17 cellular contexts compared by ENCODE assay signal in genomic region chr2:135124924-135125886, GRCh38.
DNase-seq lines count a peak whose midpoint lies in the region; ATAC-seq, FAIRE-seq and TF ChIP-seq lines count a peak whose summit lies in the region.
"Had no signal": no experiment of that assay in that cellular context is flagged by ENCODE, and none has a peak within 500 bp of the region (broad histone marks: within the 10 kb centered on the region; RNA-seq: fewer than 3 reads in every experiment).

No MANE protein-coding gene starts in this region.

- no peak for TF ChIP-seq CTCF in fibroblast of mammary gland (conservative IDR thresholded peaks at IDR 0.05; ENCODE audit: control insufficient read depth, insufficient read depth, low read depth, low read length)
- TF ChIP-seq CTCF in lower lobe of right lung (IDR thresholded peaks at IDR 0.05) = no peak

- no peaks in the 10 kb centered on the region for H3K9me3 ChIP-seq in lower lobe of right lung

- H3K4me1 ChIP-seq in lower lobe of right lung = no peaks in the 10 kb centered on the region

- no peak overlapping the region for H3K4me3 ChIP-seq in fibroblast of mammary gland (ENCODE audit: control insufficient read depth, low read depth, low read length)
- H3K4me3 ChIP-seq in lower lobe of right lung = no peak overlapping the region

- H3K9me3 Mint-ChIP-seq in activated naive CD4-positive, alpha-beta T cell treated with anti-CD3 and anti-CD28 coated beads, Interleukin-2, amount 50 U/mL, for 24 hours = no peaks in the 10 kb centered on the region
- H3K9me3 Mint-ChIP-seq in stimulated activated naive CD8-positive, alpha-beta T cell treated with anti-CD3 and anti-CD28 coated beads, Interleukin-15, Interleukin-2, amounts not matched to agents 100 ng/mL and 50 ng/mL, for 24 hours = no peaks in the 10 kb centered on the region
- H3K9me3 Mint-ChIP-seq: activated CD4-positive, alpha-beta T cell treated with anti-CD3 and anti-CD28 coated beads, Interleukin-2, amount 10 ng/mL, durations not matched to agents 7 days and 5 days had no signal

- H3K4me1 Mint-ChIP-seq in activated naive CD4-positive, alpha-beta T cell treated with anti-CD3 and anti-CD28 coated beads, Interleukin-2, amount 50 U/mL, for 24 hours = peaks cover 6% of the 10 kb centered on the region
- peaks cover 3% of the 10 kb centered on the region for H3K4me1 Mint-ChIP-seq in stimulated activated naive CD8-positive, alpha-beta T cell treated with anti-CD3 and anti-CD28 coated beads, Interleukin-15, Interleukin-2, amounts not matched to agents 100 ng/mL and 50 ng/mL, for 24 hours (ENCODE audit: low read depth)
- H3K4me1 Mint-ChIP-seq: activated CD4-positive, alpha-beta T cell treated with anti-CD3 and anti-CD28 coated beads, Interleukin-2, amount 10 ng/mL, durations not matched to agents 7 days and 5 days had no signal

- no peak for FAIRE-seq in RCC 7860 (lab: Jason Lieb, UNC)

- intact Hi-C loops in lower lobe of right lung (cut with DNase I) = no loop called here

- H3K36me3 ChIP-seq in lower lobe of right lung = peaks cover 82% of the 10 kb centered on the region

- no peaks in the 10 kb centered on the region for H3K27me3 ChIP-seq in lower lobe of right lung (ENCODE audit: low read depth)

- H3K27ac ChIP-seq in lower lobe of right lung = no peak overlapping the region

- DNase-seq in activated naive CD4-positive, alpha-beta T cell (lab: John Stamatoyannopoulos, UW) = no peak
- peak; percentile 32 for DNase-seq in RCC 7860 (ENCODE audit: low spot score)
- peak; percentile 20 for DNase-seq in fibroblast of mammary gland (ENCODE audit: low read depth)
- no peak for DNase-seq in NOMO-1 treated with dmso at 0.1 percent for 144 hours (lab: John Stamatoyannopoulos, UW; ENCODE audit: unreplicated experiment)
- no peak for DNase-seq in lower lobe of right lung
- no peak for DNase-seq in NCI-H146 (lab: John Stamatoyannopoulos, UW)
- DNase-seq: activated CD4-positive, alpha-beta T cell treated with anti-CD3 and anti-CD28 coated beads, Interleukin-2, amount 10 ng/mL, durations not matched to agents 7 days and 5 days; activated gamma-delta T cell; AML-193; DMS153; HCEC 1CT; islet precursor cell; NCI-H524 treated with DMSO at 0.1 percent for 48 hours; substantia nigra; T-helper 17 cell had no signal

- peak overlapping the region; percentile 69 for H3K27ac Mint-ChIP-seq in activated naive CD4-positive, alpha-beta T cell treated with anti-CD3 and anti-CD28 coated beads, Interleukin-2, amount 50 U/mL, for 24 hours
- H3K27ac Mint-ChIP-seq in stimulated activated naive CD8-positive, alpha-beta T cell treated with anti-CD3 and anti-CD28 coated beads, Interleukin-15, Interleukin-2, amounts not matched to agents 100 ng/mL and 50 ng/mL, for 24 hours = peak overlapping the region; percentile 52
- H3K27ac Mint-ChIP-seq: activated CD4-positive, alpha-beta T cell treated with anti-CD3 and anti-CD28 coated beads, Interleukin-2, amount 10 ng/mL, durations not matched to agents 7 days and 5 days; T-helper 17 cell had no signal

- H3K4me3 Mint-ChIP-seq in activated naive CD4-positive, alpha-beta T cell treated with anti-CD3 and anti-CD28 coated beads, Interleukin-2, amount 50 U/mL, for 24 hours = no peak overlapping the region
- H3K4me3 Mint-ChIP-seq in stimulated activated naive CD8-positive, alpha-beta T cell treated with anti-CD3 and anti-CD28 coated beads, Interleukin-15, Interleukin-2, amounts not matched to agents 100 ng/mL and 50 ng/mL, for 24 hours = no peak overlapping the region
- H3K4me3 Mint-ChIP-seq: activated CD4-positive, alpha-beta T cell treated with anti-CD3 and anti-CD28 coated beads, Interleukin-2, amount 10 ng/mL, durations not matched to agents 7 days and 5 days; T-helper 17 cell had no signal

- no peak for ATAC-seq in lower lobe of right lung
- ATAC-seq: T-helper 17 cell had no signal

- no peaks in the 10 kb centered on the region for H3K27me3 Mint-ChIP-seq in activated naive CD4-positive, alpha-beta T cell treated with anti-CD3 and anti-CD28 coated beads, Interleukin-2, amount 50 U/mL, for 24 hours
- H3K27me3 Mint-ChIP-seq in stimulated activated naive CD8-positive, alpha-beta T cell treated with anti-CD3 and anti-CD28 coated beads, Interleukin-15, Interleukin-2, amounts not matched to agents 100 ng/mL and 50 ng/mL, for 24 hours = no peaks in the 10 kb centered on the region
- H3K27me3 Mint-ChIP-seq: activated CD4-positive, alpha-beta T cell treated with anti-CD3 and anti-CD28 coated beads, Interleukin-2, amount 10 ng/mL, durations not matched to agents 7 days and 5 days; T-helper 17 cell had no signal

- peaks cover 24% of the 10 kb centered on the region for H3K36me3 Mint-ChIP-seq in activated naive CD4-positive, alpha-beta T cell treated with anti-CD3 and anti-CD28 coated beads, Interleukin-2, amount 50 U/mL, for 24 hours
- H3K36me3 Mint-ChIP-seq in stimulated activated naive CD8-positive, alpha-beta T cell treated with anti-CD3 and anti-CD28 coated beads, Interleukin-15, Interleukin-2, amounts not matched to agents 100 ng/mL and 50 ng/mL, for 24 hours (ENCODE audit: low read depth) = peaks cover 61% of the 10 kb centered on the region

Comparison
In these comparisons a context has a peak if more than half of its experiments do, and no peak if none do; other contexts are left out.
1. DNase-seq: peak in RCC 7860 (single experiment) and fibroblast of mammary gland (single experiment); none in activated naive CD4-positive, alpha-beta T cell (0 of 4), NOMO-1 treated with dmso at 0.1 percent for 144 hours (single experiment), lower lobe of right lung (single experiment) and NCI-H146 (single experiment).